ENCODE assay signal across 17 cellular contexts in the genomic region with DNA sequence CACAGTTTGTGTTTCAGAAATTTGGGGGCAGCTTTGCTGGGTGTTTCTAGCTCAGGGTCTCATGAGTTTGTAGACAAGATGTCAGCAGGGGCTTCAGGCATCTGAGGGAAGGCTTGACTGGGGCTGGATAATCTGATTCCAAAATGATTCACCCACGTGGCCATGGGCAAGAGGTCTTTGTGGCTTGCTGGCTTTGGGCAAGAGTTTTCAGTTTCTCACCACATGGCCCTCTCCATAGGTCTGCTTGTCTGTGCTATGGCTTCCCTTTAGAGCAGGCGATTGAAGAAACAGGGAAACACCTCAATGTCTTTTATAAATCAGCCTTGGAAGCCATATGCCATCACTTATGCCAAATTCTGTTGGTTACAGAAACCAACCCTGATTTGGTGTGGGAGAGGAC. TPM values are rescaled to one million over a fixed set of nuclear protein-coding genes. Genes with fewer than 3 reads are reported as not detected.
DNase-seq lines count a peak whose midpoint lies in the region; ATAC-seq and TF ChIP-seq lines count a peak whose summit lies in the region.
"Had no signal": no experiment of that assay in that cellular context is flagged by ENCODE, and none has a peak within 500 bp of the region (broad histone marks: within the 10 kb centered on the region; RNA-seq: fewer than 3 reads in every experiment).

No MANE protein-coding gene starts in this region.

- peak overlapping the region; percentile 26 for H3K27ac Mint-ChIP-seq in activated naive CD4-positive, alpha-beta T cell treated with anti-CD3 and anti-CD28 coated beads, Interleukin-2, amount 10 ng/mL, durations not matched to agents 7 days and 5 days
- H3K27ac Mint-ChIP-seq in HFFc6 = 0 out of 2 replicates have a peak overlapping the region, but pooled peaks have one; percentile 1
- no peak overlapping the region for H3K27ac Mint-ChIP-seq in activated T-helper 17 cell treated with anti-CD3 and anti-CD28 coated beads, Interleukin-2, amount 50 U/mL, for 72 hours
- H3K27ac Mint-ChIP-seq: B cell; CD4-positive, alpha-beta T cell; CD8-positive, alpha-beta T cell had no signal

- H3K36me3 Mint-ChIP-seq in activated naive CD4-positive, alpha-beta T cell treated with anti-CD3 and anti-CD28 coated beads, Interleukin-2, amount 10 ng/mL, durations not matched to agents 7 days and 5 days = peaks cover 54% of the 10 kb centered on the region
- peaks cover 76% of the 10 kb centered on the region for H3K36me3 Mint-ChIP-seq in HFFc6 (ENCODE audit: low read depth)
- H3K36me3 Mint-ChIP-seq in activated T-helper 17 cell treated with anti-CD3 and anti-CD28 coated beads, Interleukin-2, amount 50 U/mL, for 72 hours (ENCODE audit: low read depth) = peaks cover 58% of the 10 kb centered on the region

- DNase-seq in activated naive CD4-positive, alpha-beta T cell treated with anti-CD3 and anti-CD28 coated beads, Interleukin-2, amount 10 ng/mL, durations not matched to agents 7 days and 5 days = no peak
- DNase-seq in activated naive CD4-positive, alpha-beta T cell treated with anti-CD3 and anti-CD28 coated beads, Interleukin-2, amount 50 U/mL, for 16 hours = no peak
- DNase-seq in HFFc6 (no peak), myocyte (ENCODE audit: low read depth) (peak; percentile 54)
- no peak for DNase-seq in stimulated activated CD4-positive, alpha-beta T cell treated with anti-CD3 and anti-CD28 coated beads, Interleukin-1b, Interleukin-23, amount 100 ng/mL, for 48 hours
- DNase-seq: AML-193; Caco-2; Calu3; CD4-positive, alpha-beta T cell; CD8-positive, alpha-beta T cell; DMS79 treated with DMSO at 0.1 percent for 48 hours; GF-D8 had no signal

- H3K27me3 Mint-ChIP-seq in activated naive CD4-positive, alpha-beta T cell treated with anti-CD3 and anti-CD28 coated beads, Interleukin-2, amount 10 ng/mL, durations not matched to agents 7 days and 5 days = no peaks in the 10 kb centered on the region
- H3K27me3 Mint-ChIP-seq in HFFc6 (ENCODE audit: insufficient read depth) = peaks cover 2% of the 10 kb centered on the region
- no peaks in the 10 kb centered on the region for H3K27me3 Mint-ChIP-seq in activated T-helper 17 cell treated with anti-CD3 and anti-CD28 coated beads, Interleukin-2, amount 50 U/mL, for 72 hours
- H3K27me3 Mint-ChIP-seq: B cell; CD4-positive, alpha-beta T cell had no signal

- H3K4me1 Mint-ChIP-seq in activated naive CD4-positive, alpha-beta T cell treated with anti-CD3 and anti-CD28 coated beads, Interleukin-2, amount 10 ng/mL, durations not matched to agents 7 days and 5 days = peaks cover 6% of the 10 kb centered on the region
- peaks cover 37% of the 10 kb centered on the region for H3K4me1 Mint-ChIP-seq in HFFc6 (ENCODE audit: low read depth)
- peaks cover 14% of the 10 kb centered on the region for H3K4me1 Mint-ChIP-seq in activated T-helper 17 cell treated with anti-CD3 and anti-CD28 coated beads, Interleukin-2, amount 50 U/mL, for 72 hours

- no peaks in the 10 kb centered on the region for H3K9me3 Mint-ChIP-seq in activated naive CD4-positive, alpha-beta T cell treated with anti-CD3 and anti-CD28 coated beads, Interleukin-2, amount 10 ng/mL, durations not matched to agents 7 days and 5 days
- H3K9me3 Mint-ChIP-seq in HFFc6 = peaks cover 4% of the 10 kb centered on the region; the same call in 1 of the 2 replicates
- no peaks in the 10 kb centered on the region for H3K9me3 Mint-ChIP-seq in activated T-helper 17 cell treated with anti-CD3 and anti-CD28 coated beads, Interleukin-2, amount 50 U/mL, for 72 hours
- H3K9me3 Mint-ChIP-seq: CD4-positive, alpha-beta T cell; CD8-positive, alpha-beta T cell had no signal

- ATAC-seq in activated T-helper 17 cell treated with anti-CD3 and anti-CD28 coated beads, Interleukin-2, amount 50 U/mL, for 72 hours (replicated peaks) = peak; percentile 52
- no peak for ATAC-seq in HG03378 (IDR thresholded peaks at IDR 0.05; ENCODE audit: unreplicated experiment)
- no peak for ATAC-seq in HG03095 (IDR thresholded peaks at IDR 0.05; ENCODE audit: unreplicated experiment)
- ATAC-seq: A549; CD8-positive, alpha-beta T cell had no signal

- H3K4me3 Mint-ChIP-seq in activated naive CD4-positive, alpha-beta T cell treated with anti-CD3 and anti-CD28 coated beads, Interleukin-2, amount 10 ng/mL, durations not matched to agents 7 days and 5 days = no peak overlapping the region
- no peak overlapping the region for H3K4me3 Mint-ChIP-seq in HFFc6
- H3K4me3 Mint-ChIP-seq in activated T-helper 17 cell treated with anti-CD3 and anti-CD28 coated beads, Interleukin-2, amount 50 U/mL, for 72 hours = no peak overlapping the region
- H3K4me3 Mint-ChIP-seq: B cell; CD4-positive, alpha-beta T cell; CD8-positive, alpha-beta T cell had no signal

- CTCF ChIA-PET in activated naive CD4-positive, alpha-beta T cell treated with anti-CD3 and anti-CD28 coated beads, Interleukin-2, amount 10 ng/mL, durations not matched to agents 7 days and 5 days (lab: Charles Lee) = no interaction called here

- TF ChIP-seq CTCF in HFFc6 (IDR thresholded peaks at IDR 0.05) = no peak

RNA-seq across cellular contexts. Expression of gene RPS27L, which starts 11.9 kb away (rescaled TPM):
- 100 to 1,000 TPM; 422 to 573 (median 537) TPM for total RNA-seq in HFFc6 (2021; fragmentation: NEBNext Ultra II Directional; extraction: Animal tissue kit (Norgen Biotek cat#: 25700))
- 100 to 1,000 TPM; 187 to 240 TPM for total RNA-seq in activated T-helper 17 cell treated with anti-CD3 and anti-CD28 coated beads, Interleukin-2, amount 50 U/mL, for 72 hours
- total RNA-seq in myocyte = 145 and 176 TPM in 2 replicates
- polyA plus RNA-seq in myocyte (2012) = 375 TPM

RNA-seq across cellular contexts. Expression of gene LACTB, which starts 23.8 kb away (rescaled TPM):
- total RNA-seq in HFFc6 (2021; fragmentation: NEBNext Ultra II Directional; extraction: Animal tissue kit (Norgen Biotek cat#: 25700)) = 10 to 100 TPM; 37.5 to 47.6 (median 45.7) TPM
- total RNA-seq in activated T-helper 17 cell treated with anti-CD3 and anti-CD28 coated beads, Interleukin-2, amount 50 U/mL, for 72 hours = 10 to 100 TPM; 20.3 to 26.0 TPM
- total RNA-seq in myocyte = 22.3 and 27.5 TPM in 2 replicates
- polyA plus RNA-seq in myocyte (2012) = 21.4 TPM

RNA-seq across cellular contexts. Expression of gene RAB8B, which starts 44.0 kb away (rescaled TPM):
- total RNA-seq in HFFc6 (2021; fragmentation: NEBNext Ultra II Directional; extraction: Animal tissue kit (Norgen Biotek cat#: 25700)) = 10 to 100 TPM; 24.7 to 38.4 (median 33.2) TPM
- 100 to 1,000 TPM in 1 of 2 donors, 10 to 100 TPM in 1; 68.1 to 185 TPM for total RNA-seq in activated T-helper 17 cell treated with anti-CD3 and anti-CD28 coated beads, Interleukin-2, amount 50 U/mL, for 72 hours
- 16.4 and 24.0 TPM in 2 replicates for total RNA-seq in myocyte
- 10.4 TPM for polyA plus RNA-seq in myocyte (2012)
